In the genomic region with DNA sequence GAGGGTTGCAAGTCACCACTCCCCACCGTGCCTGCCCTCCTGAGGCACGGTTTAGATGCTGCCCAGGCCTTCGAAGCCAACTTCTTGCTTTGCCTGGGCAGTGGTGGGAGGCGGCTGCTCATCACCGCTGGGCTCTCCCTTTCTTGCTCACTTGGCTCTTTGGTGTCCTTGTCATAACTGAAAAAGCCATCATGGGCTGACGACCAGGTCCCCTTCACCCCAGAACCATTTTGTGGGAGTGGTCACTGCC, we compare ENCODE assay signal across 25 cellular contexts. TPM values are rescaled to one million over a fixed set of nuclear protein-coding genes. Genes with fewer than 3 reads are reported as not detected.
DNase-seq lines count a peak whose midpoint lies in the region; ATAC-seq and TF ChIP-seq lines count a peak whose summit lies in the region.
"Had no signal": no experiment of that assay in that cellular context is flagged by ENCODE, and none has a peak within 500 bp of the region (broad histone marks: within the 10 kb centered on the region; RNA-seq: fewer than 3 reads in every experiment).

No MANE protein-coding gene starts in this region.

- DNase-seq in right atrium auricular region (ENCODE audit: low spot score) (no peak), left cardiac atrium (no peak), ascending aorta (ENCODE audit: low spot score in 2 of 2) (no peak), immature natural killer cell (no peak), psoas muscle (no peak)
- DNase-seq: activated CD4-positive, alpha-beta T cell treated with anti-CD3 and anti-CD28 coated beads for 36 hours; activated T-cell treated with anti-CD3 and anti-CD28 coated beads, Interleukin-2, amount 50 U/mL, for 72 hours; BE2C; effector memory CD8-positive, alpha-beta T cell; glutamatergic neuron; IMR-90; NCI-H1417 treated with DMSO at 0.1 percent for 48 hours; NCI-H524 treated with DMSO at 0.1 percent for 48 hours; stimulated activated CD4-positive, alpha-beta T cell treated with anti-CD3 and anti-CD28 coated beads, Interleukin-1b, Interleukin-23, amount 100 ng/mL, for 48 hours; stimulated activated naive CD4-positive, alpha-beta T cell had no signal

- no peak for TF ChIP-seq EP300 in gastroesophageal sphincter (IDR thresholded peaks at IDR 0.05)

- H3K79me2 ChIP-seq in parathyroid adenoma = no peaks in the 10 kb centered on the region

- H3K4me3 ChIP-seq in right atrium auricular region (no peak overlapping the region), gastroesophageal sphincter (no peak overlapping the region), parathyroid adenoma (ENCODE audit: low read depth, low read length) (no peak overlapping the region), ascending aorta (no peak overlapping the region), psoas muscle (no peak overlapping the region)
- H3K4me3 ChIP-seq: A549, lung had no signal

- H3K36me3 Mint-ChIP-seq in immature natural killer cell = no peaks in the 10 kb centered on the region
- H3K36me3 Mint-ChIP-seq: activated naive CD4-positive, alpha-beta T cell treated with anti-CD3 and anti-CD28 coated beads, Interleukin-2, amount 50 U/mL, for 24 hours had no signal

- no peak overlapping the region for H3K4me3 Mint-ChIP-seq in immature natural killer cell
- H3K4me3 Mint-ChIP-seq: activated CD4-positive, alpha-beta T cell treated with anti-CD3 and anti-CD28 coated beads for 36 hours; activated naive CD4-positive, alpha-beta T cell treated with anti-CD3 and anti-CD28 coated beads, Interleukin-2, amount 50 U/mL, for 24 hours; activated T-cell treated with anti-CD3 and anti-CD28 coated beads, Interleukin-2, amount 50 U/mL, for 72 hours; effector memory CD8-positive, alpha-beta T cell; HFFc6 had no signal

- ATAC-seq in left cardiac atrium (no peak), gastroesophageal sphincter (no peak), GM18858 (IDR thresholded peaks at IDR 0.05; ENCODE audit: unreplicated experiment) (no peak), psoas muscle (no peak)
- ATAC-seq: activated CD4-positive, alpha-beta T cell treated with anti-CD3 and anti-CD28 coated beads for 36 hours; activated T-cell treated with anti-CD3 and anti-CD28 coated beads, Interleukin-2, amount 50 U/mL, for 72 hours; effector memory CD8-positive, alpha-beta T cell had no signal

- H3K9me3 ChIP-seq in right atrium auricular region = no peaks in the 10 kb centered on the region
- H3K9me3 ChIP-seq in gastroesophageal sphincter = no peaks in the 10 kb centered on the region
- H3K9me3 ChIP-seq in parathyroid adenoma (ENCODE audit: control insufficient read depth, low read length) = no peaks in the 10 kb centered on the region
- no peaks in the 10 kb centered on the region for H3K9me3 ChIP-seq in ascending aorta
- H3K9me3 ChIP-seq in psoas muscle = no peaks in the 10 kb centered on the region
- H3K9me3 ChIP-seq: A549, BE2C had no signal

- TF ChIP-seq POLR2A in gastroesophageal sphincter (IDR thresholded peaks at IDR 0.05) = no peak

- WGBS in gastroesophageal sphincter (ENCODE audit: low coverage in 1 of 2), 2 donors = 64% methylated on average over 2 of the region's 6 CpGs; no CpG with 5 or more reads in 1 of the 2 donors
- 61 to 83% (median 70%) methylated on average over 6 of the region's 6 CpGs for WGBS in psoas muscle, 3 donors

- H3K27ac Mint-ChIP-seq in immature natural killer cell = no peak overlapping the region
- H3K27ac Mint-ChIP-seq: activated CD4-positive, alpha-beta T cell treated with anti-CD3 and anti-CD28 coated beads for 36 hours; activated naive CD4-positive, alpha-beta T cell treated with anti-CD3 and anti-CD28 coated beads, Interleukin-2, amount 50 U/mL, for 24 hours; activated T-cell treated with anti-CD3 and anti-CD28 coated beads, Interleukin-2, amount 50 U/mL, for 72 hours; effector memory CD8-positive, alpha-beta T cell had no signal

- H3K27me3 ChIP-seq in right atrium auricular region = no peaks in the 10 kb centered on the region
- H3K27me3 ChIP-seq in gastroesophageal sphincter = no peaks in the 10 kb centered on the region
- H3K27me3 ChIP-seq in parathyroid adenoma (ENCODE audit: control insufficient read depth, insufficient read depth, low read length) = no peaks in the 10 kb centered on the region
- H3K27me3 ChIP-seq in ascending aorta = no peaks in the 10 kb centered on the region
- H3K27me3 ChIP-seq in psoas muscle (ENCODE audit: insufficient read depth in 3 of 3, low read length in 2 of 3) = no peaks in the 10 kb centered on the region
- H3K27me3 ChIP-seq: BE2C had no signal

- no peaks in the 10 kb centered on the region for H3K9me3 Mint-ChIP-seq in immature natural killer cell
- H3K9me3 Mint-ChIP-seq: activated naive CD4-positive, alpha-beta T cell treated with anti-CD3 and anti-CD28 coated beads, Interleukin-2, amount 50 U/mL, for 24 hours; effector memory CD8-positive, alpha-beta T cell; HFFc6 had no signal

- H3K4me2 ChIP-seq in parathyroid adenoma (ENCODE audit: low read length) = no peak overlapping the region
- H3K4me2 ChIP-seq: A549 had no signal

- peaks cover 0 to 23% of the 10 kb centered on the region in 2 donors for H3K4me1 ChIP-seq in right atrium auricular region
- peaks cover 0 to 15% (median 0%) of the 10 kb centered on the region in 3 donors for H3K4me1 ChIP-seq in gastroesophageal sphincter
- H3K4me1 ChIP-seq in parathyroid adenoma = no peaks in the 10 kb centered on the region
- no peaks in the 10 kb centered on the region for H3K4me1 ChIP-seq in ascending aorta
- H3K4me1 ChIP-seq in psoas muscle = no peaks in the 10 kb centered on the region
- H3K4me1 ChIP-seq: A549, BE2C had no signal

- H3K27me3 Mint-ChIP-seq in immature natural killer cell (ENCODE audit: low read depth in 3 of 3) = peaks cover 0 to 3% (median 0%) of the 10 kb centered on the region in 3 donors
- H3K27me3 Mint-ChIP-seq: activated CD4-positive, alpha-beta T cell treated with anti-CD3 and anti-CD28 coated beads for 36 hours; activated naive CD4-positive, alpha-beta T cell treated with anti-CD3 and anti-CD28 coated beads, Interleukin-2, amount 50 U/mL, for 24 hours had no signal

- intact Hi-C loops in left cardiac atrium (cut with DNase I) (no loop called here), ascending aorta (cut with DNase I) (no loop called here), psoas muscle (cut with DNase I) (no loop called here)

- TF ChIP-seq CTCF in right atrium auricular region (IDR thresholded peaks at IDR 0.05) (no peak), gastroesophageal sphincter (IDR thresholded peaks at IDR 0.05) (no peak), parathyroid adenoma (IDR thresholded peaks at IDR 0.05) (no peak), ascending aorta (IDR thresholded peaks at IDR 0.05) (no peak), psoas muscle (IDR thresholded peaks at IDR 0.05) (no peak)

- H3K36me3 ChIP-seq in right atrium auricular region (no peaks in the 10 kb centered on the region), gastroesophageal sphincter (no peaks in the 10 kb centered on the region), parathyroid adenoma (ENCODE audit: control insufficient read depth, insufficient read depth, low read length) (no peaks in the 10 kb centered on the region), ascending aorta (no peaks in the 10 kb centered on the region), psoas muscle (ENCODE audit: insufficient read depth in 1 of 2, low read depth in 1 of 2) (no peaks in the 10 kb centered on the region)
- H3K36me3 ChIP-seq: BE2C had no signal

- no peaks in the 10 kb centered on the region for H3K4me1 Mint-ChIP-seq in immature natural killer cell
- H3K4me1 Mint-ChIP-seq: activated naive CD4-positive, alpha-beta T cell treated with anti-CD3 and anti-CD28 coated beads, Interleukin-2, amount 50 U/mL, for 24 hours had no signal

- no peak overlapping the region for H3K9ac ChIP-seq in parathyroid adenoma

- H2AFZ ChIP-seq in parathyroid adenoma = no peak overlapping the region

- peak overlapping the region; percentile 28 to 35 for H3K27ac ChIP-seq in right atrium auricular region
- H3K27ac ChIP-seq in gastroesophageal sphincter = peak overlapping the region in 3 of 4 donors; percentile 20 to 57 (median 51)
- peak overlapping the region; percentile 46 for H3K27ac ChIP-seq in parathyroid adenoma
- H3K27ac ChIP-seq in ascending aorta = no peak overlapping the region
- no peak overlapping the region for H3K27ac ChIP-seq in psoas muscle
- H3K27ac ChIP-seq: A549 had no signal

RNA-seq across cellular contexts. Expression of a gene that starts 18.2 kb away (rescaled TPM):
- total RNA-seq in right atrium auricular region = under 1 TPM; 0.12 to 0.63 TPM
- 1 to 10 TPM; 1.4 to 4.0 TPM for total RNA-seq in left cardiac atrium
- under 1 TPM; 0.16 to 0.73 (median 0.29) TPM for total RNA-seq in gastroesophageal sphincter
- not detected for total RNA-seq in ascending aorta
- not detected for polyA plus RNA-seq in immature natural killer cell
- total RNA-seq in psoas muscle = under 1 TPM in 2 of 4 donors, not detected in 2; 0.12 to 0.21 TPM
- 1 to 10 TPM in 1 of 3 donors, under 1 TPM in 1, not detected in 1; 0.09 to 1.1 TPM for polyA plus RNA-seq in psoas muscle
- total RNA-seq: activated CD4-positive, alpha-beta T cell treated with anti-CD3 and anti-CD28 coated beads for 36 hours; activated CD8-positive, alpha-beta memory T cell treated with anti-CD3 and anti-CD28 coated beads for 36 hours; activated T-cell treated with anti-CD3 and anti-CD28 coated beads, Interleukin-2, amount 50 U/mL, for 72 hours; fibroblast of lung; HFFc6; IMR-90; osteocyte had no signal
- polyA plus RNA-seq: fibroblast of lung, IMR-90 had no signal

Comparison
In these comparisons a context has a peak if more than half of its experiments do, and no peak if none do; other contexts are left out.
1. H3K27ac ChIP-seq: peak in right atrium auricular region (2 of 2), gastroesophageal sphincter (3 of 4) and parathyroid adenoma (single experiment); none in ascending aorta (0 of 2) and psoas muscle (single experiment).